In the genomic region with DNA sequence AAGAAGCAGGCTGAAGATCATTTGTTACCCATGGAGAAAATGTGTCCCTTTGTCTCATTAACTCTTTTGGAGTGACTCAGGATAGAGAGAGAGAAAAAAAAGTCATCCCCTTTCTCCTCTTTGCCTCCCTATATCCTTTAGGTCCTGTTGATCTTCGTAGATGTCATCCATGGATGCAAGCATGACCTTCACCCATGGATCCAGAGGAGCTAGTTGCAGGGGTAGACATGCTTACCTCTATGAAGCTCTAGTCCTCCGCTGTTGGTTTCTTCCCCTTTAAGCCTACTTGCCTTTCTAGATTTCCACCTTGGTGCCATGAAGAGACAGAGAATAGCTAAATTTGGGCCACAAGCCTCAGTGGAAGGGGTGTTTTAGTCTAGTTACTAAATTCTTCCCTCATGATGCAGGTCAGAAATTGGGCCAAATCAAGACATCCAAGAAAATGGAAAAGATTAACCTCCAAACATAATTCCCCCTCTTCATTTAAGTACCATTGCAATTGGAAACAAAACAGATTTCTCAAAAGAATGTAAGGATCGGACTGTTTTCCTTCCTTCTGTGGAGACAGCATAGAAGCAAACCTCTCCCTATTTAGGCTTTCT, we compare ENCODE assay signal across 14 cellular contexts.
DNase-seq lines count a peak whose midpoint lies in the region; ATAC-seq and TF ChIP-seq lines count a peak whose summit lies in the region.
"Had no signal": no experiment of that assay in that cellular context is flagged by ENCODE, and none has a peak within 500 bp of the region (broad histone marks: within the 10 kb centered on the region; RNA-seq: fewer than 3 reads in every experiment).

No MANE protein-coding gene starts in this region.

- no peaks in the 10 kb centered on the region for H3K9me2 ChIP-seq in OCI-LY7 (ENCODE audit: insufficient read depth, low read length)

- peaks cover 19% of the 10 kb centered on the region; the same call in 1 of the 2 replicates for H3K9me3 ChIP-seq in OCI-LY7 (ENCODE audit: low read length)
- H3K9me3 ChIP-seq in testis: no peaks in the 10 kb centered on the region

- TF ChIP-seq CTCF in OCI-LY7 (conservative IDR thresholded peaks at IDR 0.05; ENCODE audit: low read length) (no peak), testis (IDR thresholded peaks at IDR 0.05) (no peak)

- BruUV-seq in OCI-LY7 (replicated peaks; lab: Mats Ljungman, UMichigan): no TSS peak

- DNase-seq in activated T-cell treated with anti-CD3 and anti-CD28 coated beads, Interleukin-2, amount 50 U/mL, for 72 hours: peak; percentile 0 to 1
- DNase-seq in activated T-cell treated with anti-CD3 and anti-CD28 coated beads for 4 hours: no peak
- DNase-seq in OCI-LY7 (ENCODE audit: low spot score): peak; percentile 46
- DNase-seq in erythroblast (lab: John Stamatoyannopoulos, UW): peak; percentile 15
- peak; percentile 15 for DNase-seq in testis
- no peak for DNase-seq in CD1c-positive myeloid dendritic cell (ENCODE audit: extremely low spot score)
- DNase-seq: activated CD4-positive, CD25-positive, alpha-beta regulatory T cell treated with anti-CD3 and anti-CD28 coated beads, Interleukin-2, amount 50 U/mL, for 72 hours; activated T-cell treated with anti-CD3 and anti-CD28 coated beads, Interleukin-2, amount 50 U/mL, for 1 hour; dorsolateral prefrontal cortex; NCI-H1930; stimulated activated CD4-positive, alpha-beta T cell treated with anti-CD3 and anti-CD28 coated beads, Interleukin-1b, Interleukin-23, amount 100 ng/mL, for 48 hours had no signal

- H3K4me1 ChIP-seq in OCI-LY7 (ENCODE audit: insufficient read depth, low read length, poor library complexity, severe bottlenecking): no peaks in the 10 kb centered on the region
- H3K4me1 ChIP-seq in testis: no peaks in the 10 kb centered on the region
- H3K4me1 ChIP-seq: gastroesophageal sphincter had no signal

- H3K27me3 Mint-ChIP-seq in activated T-cell treated with anti-CD3 and anti-CD28 coated beads, Interleukin-2, amount 50 U/mL, for 72 hours (ENCODE audit: low read depth): no peaks in the 10 kb centered on the region

- no peaks in the 10 kb centered on the region for H3K4me1 Mint-ChIP-seq in activated T-cell treated with anti-CD3 and anti-CD28 coated beads, Interleukin-2, amount 50 U/mL, for 72 hours (ENCODE audit: low read depth)

- intact Hi-C loops in OCI-LY7 (cut with micrococcal nuclease; ENCODE audit: unreplicated experiment) (no loop called here), testis (cut with DNase I; ENCODE audit: low total_unique reads) (no loop called here)

- POLR2A ChIA-PET in OCI-LY7 (lab: Charles Lee): no interaction called here

- CTCF ChIA-PET in OCI-LY7 (lab: Charles Lee; ENCODE audit: unreplicated experiment): no interaction called here

- no peak overlapping the region for H3K4me2 ChIP-seq in OCI-LY7 (ENCODE audit: low read length)

- TF ChIP-seq POLR2A in erythroblast (IDR thresholded peaks at IDR 0.05; ENCODE audit: low read length) (no peak), testis (IDR thresholded peaks at IDR 0.05) (no peak)

- no peak overlapping the region for H3K4me3 Mint-ChIP-seq in activated T-cell treated with anti-CD3 and anti-CD28 coated beads, Interleukin-2, amount 50 U/mL, for 72 hours

- no peaks in the 10 kb centered on the region for H3K36me3 ChIP-seq in OCI-LY7 (ENCODE audit: insufficient read depth, low read length)
- H3K36me3 ChIP-seq in testis (ENCODE audit: low read depth, missing control alignments): no peaks in the 10 kb centered on the region
- H3K36me3 ChIP-seq: gastroesophageal sphincter had no signal

- peaks cover 15 to 21% of the 10 kb centered on the region in 2 donors for H3K9me3 Mint-ChIP-seq in activated T-cell treated with anti-CD3 and anti-CD28 coated beads, Interleukin-2, amount 50 U/mL, for 72 hours

- 69 to 71% methylated on average over 3 of the region's 3 CpGs for WGBS in testis, 2 donors

- H3K27ac Mint-ChIP-seq in activated T-cell treated with anti-CD3 and anti-CD28 coated beads, Interleukin-2, amount 50 U/mL, for 72 hours: no peak overlapping the region

- no peak overlapping the region for H3K27ac ChIP-seq in OCI-LY7 (ENCODE audit: low read depth, low read length, poor library complexity, severe bottlenecking)
- H3K27ac ChIP-seq in testis: no peak overlapping the region
- H3K27ac ChIP-seq: dorsolateral prefrontal cortex, gastroesophageal sphincter had no signal

- H3K79me2 ChIP-seq in OCI-LY7 (ENCODE audit: insufficient read depth, low read depth, low read length): no peaks in the 10 kb centered on the region

- H3K4me3 ChIP-seq in OCI-LY7 (ENCODE audit: low read depth, low read length, poor library complexity, severe bottlenecking) (no peak overlapping the region), testis (no peak overlapping the region)
- H3K4me3 ChIP-seq: dorsolateral prefrontal cortex, gastroesophageal sphincter had no signal

- ATAC-seq in activated T-cell treated with anti-CD3 and anti-CD28 coated beads, Interleukin-2, amount 50 U/mL, for 72 hours (replicated peaks in 1 of 2): no peak
- ATAC-seq in GM21737 (IDR thresholded peaks at IDR 0.05; ENCODE audit: unreplicated experiment) (no peak), HG02678 (IDR thresholded peaks at IDR 0.05; ENCODE audit: unreplicated experiment) (no peak)
- ATAC-seq: gastroesophageal sphincter had no signal

- no peak overlapping the region for H2AFZ ChIP-seq in OCI-LY7 (ENCODE audit: low read length)

- H3K27me3 ChIP-seq in testis: no peaks in the 10 kb centered on the region
- H3K27me3 ChIP-seq: dorsolateral prefrontal cortex, gastroesophageal sphincter had no signal

- peaks cover 2% of the 10 kb centered on the region in 2 donors for H3K36me3 Mint-ChIP-seq in activated T-cell treated with anti-CD3 and anti-CD28 coated beads, Interleukin-2, amount 50 U/mL, for 72 hours (ENCODE audit: insufficient read depth in 2 of 2)

- no peaks in the 10 kb centered on the region for H4K20me1 ChIP-seq in OCI-LY7 (ENCODE audit: insufficient read depth, low read length)

Comparison
In these comparisons a context has a peak if more than half of its experiments do, and no peak if none do; other contexts are left out.
1. DNase-seq: peak in activated T-cell treated with anti-CD3 and anti-CD28 coated beads, Interleukin-2, amount 50 U/mL, for 72 hours (2 of 2), OCI-LY7 (single experiment), erythroblast (2 of 2) and testis (single experiment); none in activated T-cell treated with anti-CD3 and anti-CD28 coated beads for 4 hours (single experiment) and CD1c-positive myeloid dendritic cell (single experiment).